32 cellular contexts compared by ENCODE assay signal in the genomic region with DNA sequence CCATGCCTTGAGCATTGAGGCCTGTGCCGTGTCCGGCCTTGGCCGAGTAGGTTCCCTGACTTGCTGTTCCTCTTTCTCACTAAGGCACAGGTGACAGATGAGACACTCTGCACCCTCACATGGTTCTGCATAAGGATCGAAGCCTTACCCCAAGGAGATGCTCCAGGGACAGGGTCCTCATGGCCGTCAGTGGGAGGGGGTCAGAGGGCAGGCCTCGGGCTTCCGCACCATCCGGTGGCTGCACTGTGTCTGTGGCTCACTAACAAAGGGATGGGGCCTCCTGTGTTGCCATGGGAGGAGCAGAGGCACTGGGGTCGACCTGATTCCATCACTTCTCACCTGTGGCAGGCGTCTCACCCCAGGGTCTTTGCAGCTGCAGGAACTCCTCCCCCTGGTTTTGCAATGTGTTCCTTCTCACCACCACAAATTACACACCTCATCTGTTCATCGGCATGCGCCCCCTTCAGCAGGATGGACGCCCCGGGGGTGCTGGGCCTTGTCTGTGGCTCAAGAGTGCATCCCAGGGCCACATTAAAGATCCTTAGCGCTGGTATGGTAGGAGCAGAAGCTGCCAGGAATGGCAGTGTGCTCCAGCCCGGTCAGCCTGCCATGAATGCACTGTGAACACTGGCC.
"Had no signal": no experiment of that assay in that cellular context is flagged by ENCODE, and none has a peak within 500 bp of the region (broad histone marks: within the 10 kb centered on the region; RNA-seq: fewer than 3 reads in every experiment).

No MANE protein-coding gene starts in this region.

- H3K9me3 Mint-ChIP-seq: activated T-helper 2 cell treated with anti-CD3 and anti-CD28 coated beads, Interferon-gamma antibody, Interleukin-2, Interleukin-4, amounts not matched to agents 10 μg/mL and 5 μg/mL and 100 μg/mL, durations not matched to agents 14 hours and 24 hours and 36 hours had no signal

- H3K27ac ChIP-seq: colonic mucosa, gastroesophageal sphincter, neural progenitor cell, sigmoid colon, tibial artery, upper lobe of right lung, VCaP had no signal

- H3K4me1 Mint-ChIP-seq: memory B cell; stimulated activated memory B cell treated with anti-CD40 and anti-IgM and Interleukin-4, amounts not matched to agents 10 μg/mL and 1 μg/mL and 100 μg/mL, for 72 hours; stimulated activated naive CD8-positive, alpha-beta T cell treated with anti-CD3 and anti-CD28 coated beads, Interleukin-15, amount 100 ng/mL, for 72 hours had no signal

- H3K36me3 ChIP-seq: colonic mucosa, gastroesophageal sphincter, neural progenitor cell, sigmoid colon, tibial artery, upper lobe of right lung had no signal

- H3K27me3 ChIP-seq: colonic mucosa, neural progenitor cell, tibial artery had no signal

- ATAC-seq: activated CD4-positive, CD25-positive, alpha-beta regulatory T cell treated with anti-CD3 and anti-CD28 coated beads, Interleukin-2, amount 50 U/mL, for 24 hours; effector memory CD8-positive, alpha-beta T cell; gastroesophageal sphincter; left colon; naive thymus-derived CD8-positive, alpha-beta T cell; stimulated activated memory B cell treated with anti-CD40 and anti-IgM and Interleukin-4, amounts not matched to agents 10 μg/mL and 1 μg/mL and 100 μg/mL, for 72 hours; stimulated activated naive CD8-positive, alpha-beta T cell treated with anti-CD3 and anti-CD28 coated beads, Interleukin-15, amount 100 ng/mL, for 72 hours; upper lobe of right lung had no signal

- H3K27me3 Mint-ChIP-seq: activated naive CD8-positive, alpha-beta T cell; stimulated activated memory B cell treated with anti-CD40 and anti-IgM and Interleukin-4, amounts not matched to agents 10 μg/mL and 1 μg/mL and 100 μg/mL, for 72 hours; stimulated activated naive CD8-positive, alpha-beta T cell treated with anti-CD3 and anti-CD28 coated beads, Interleukin-15, amount 100 ng/mL, for 72 hours had no signal

- H3K4me2 ChIP-seq: neural progenitor cell, SK-N-SH had no signal

- H3K27ac Mint-ChIP-seq: activated naive CD8-positive, alpha-beta T cell; activated T-helper 2 cell treated with anti-CD3 and anti-CD28 coated beads, Interferon-gamma antibody, Interleukin-2, Interleukin-4, amounts not matched to agents 10 μg/mL and 5 μg/mL and 100 μg/mL, durations not matched to agents 14 hours and 24 hours and 36 hours; effector memory CD8-positive, alpha-beta T cell; memory B cell; naive thymus-derived CD8-positive, alpha-beta T cell; neural progenitor cell; stimulated activated memory B cell treated with anti-CD40 and anti-IgM and Interleukin-4, amounts not matched to agents 10 μg/mL and 1 μg/mL and 100 μg/mL, for 72 hours; stimulated activated naive CD8-positive, alpha-beta T cell treated with anti-CD3 and anti-CD28 coated beads, Interleukin-15, amount 100 ng/mL, for 72 hours; T-helper 1 cell treated with Interleukin-12 subunit alpha and Interleukin-12 subunit beta and Interleukin-4 antibody, amounts not matched to agents 30 μg/mL and 1 μg/mL, for 36 hours had no signal

- H3K9me2 ChIP-seq: SK-N-SH had no signal

- H3K36me3 Mint-ChIP-seq: activated naive CD8-positive, alpha-beta T cell; memory B cell; naive thymus-derived CD8-positive, alpha-beta T cell; stimulated activated memory B cell treated with anti-CD40 and anti-IgM and Interleukin-4, amounts not matched to agents 10 μg/mL and 1 μg/mL and 100 μg/mL, for 72 hours had no signal

- H3K9ac ChIP-seq: neural progenitor cell, SK-N-SH had no signal

- H3K4me3 ChIP-seq: colonic mucosa, gastroesophageal sphincter, neural progenitor cell, sigmoid colon, tibial artery, upper lobe of right lung had no signal

- H2AFZ ChIP-seq: neural progenitor cell had no signal

- H3K9me3 ChIP-seq: colonic mucosa, SK-N-SH had no signal

- H3K4me1 ChIP-seq: colonic mucosa, gastroesophageal sphincter, neural progenitor cell, sigmoid colon, tibial artery, upper lobe of right lung had no signal

- H3K4me3 Mint-ChIP-seq: activated naive CD8-positive, alpha-beta T cell; effector memory CD8-positive, alpha-beta T cell; memory B cell; naive thymus-derived CD8-positive, alpha-beta T cell; neural progenitor cell; stimulated activated memory B cell treated with anti-CD40 and anti-IgM and Interleukin-4, amounts not matched to agents 10 μg/mL and 1 μg/mL and 100 μg/mL, for 72 hours; stimulated activated naive CD8-positive, alpha-beta T cell treated with anti-CD3 and anti-CD28 coated beads, Interleukin-15, amount 100 ng/mL, for 72 hours; T-helper 1 cell treated with Interleukin-12 subunit alpha and Interleukin-12 subunit beta and Interleukin-4 antibody, amounts not matched to agents 30 μg/mL and 1 μg/mL, for 36 hours had no signal

- DNase-seq: activated CD4-positive, alpha-beta T cell treated with anti-CD3 and anti-CD28 coated beads for 48 hours; activated CD4-positive, alpha-beta T cell treated with anti-CD3 and anti-CD28 coated beads, Interleukin-2, amount 50 U/mL, for 48 hours; activated naive CD4-positive, alpha-beta T cell treated with Interleukin-2 at 50 U/mL for 16 hours; activated T-cell treated with anti-CD3 and anti-CD28 coated beads, Interleukin-2, amount 50 U/mL, for 48 hours; anterior cingulate cortex; cerebellar nuclear complex; colonic mucosa; effector memory CD8-positive, alpha-beta T cell; hippocampal formation; kidney; left colon; naive thymus-derived CD8-positive, alpha-beta T cell; sigmoid colon; SK-N-SH; small intestine; stimulated activated CD4-positive, alpha-beta T cell treated with anti-CD3 and anti-CD28 coated beads, Interleukin-1b, Interleukin-23, amount 100 ng/mL, for 48 hours; stimulated activated CD4-positive, alpha-beta T cell treated with anti-CD3 and anti-CD28 coated beads, Interleukin-4, amount 100 ng/mL, for 4 hours; stimulated activated CD8-positive, alpha-beta memory T cell treated with anti-CD3 and anti-CD28 coated beads, Interleukin-4, amount 100 ng/mL, for 48 hours; stimulated activated naive CD8-positive, alpha-beta T cell treated with anti-CD3 and anti-CD28 coated beads, Interleukin-15, amount 100 ng/mL, for 72 hours; SW 1271; T-helper 9 cell; tibial artery had no signal
